1 cellular context compared by ENCODE assay signal in the genomic region with DNA sequence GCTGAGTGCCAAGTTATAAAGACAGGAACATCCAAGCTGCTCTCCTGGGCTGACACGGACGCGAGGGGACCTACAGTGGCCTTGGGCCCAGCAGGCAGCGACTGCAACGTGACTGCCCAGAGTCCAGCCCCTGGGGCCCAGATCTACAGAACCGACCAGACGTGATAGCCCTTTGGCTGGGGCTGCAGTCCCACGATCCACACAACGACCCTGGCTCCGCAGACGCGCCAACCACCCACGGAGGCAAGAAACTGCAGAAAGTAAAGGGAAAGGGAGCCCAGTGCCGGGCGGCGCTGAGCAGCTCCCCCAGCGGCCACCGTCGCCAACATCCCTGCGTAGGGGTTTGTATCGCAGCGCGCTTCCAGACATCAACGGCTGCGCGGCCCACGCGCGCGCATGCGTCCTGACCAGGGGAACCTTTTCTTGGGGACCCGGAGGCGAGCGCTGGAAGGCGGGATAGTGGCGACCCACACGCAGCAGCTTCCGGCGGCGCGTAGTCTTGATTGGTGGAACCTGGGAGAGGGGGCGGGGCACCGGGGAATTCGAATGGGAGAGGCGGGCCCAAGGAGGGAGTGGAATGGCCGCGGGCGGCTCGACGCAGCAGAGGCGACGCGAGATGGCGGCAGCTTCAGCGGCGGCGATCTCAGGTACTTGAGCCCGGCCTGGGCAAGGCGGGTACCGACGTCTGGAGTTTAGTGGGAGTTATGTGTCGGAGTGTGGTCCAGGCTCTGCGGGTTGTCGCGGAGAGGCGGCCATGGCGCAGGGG.
TF ChIP-seq lines count a peak whose summit lies in the region.

TSS of gene KIF22 (plus strand) at position 569 of the 766 bp plus-strand sequence. CDS start at position 578, 9 bp downstream.

TF ChIP-seq in HEK293, 187 proteins besides CTCF, POLR2A, EP300 and RAD21 (continued from another document and continues in another):
- TF ChIP-seq, protein P1, sequence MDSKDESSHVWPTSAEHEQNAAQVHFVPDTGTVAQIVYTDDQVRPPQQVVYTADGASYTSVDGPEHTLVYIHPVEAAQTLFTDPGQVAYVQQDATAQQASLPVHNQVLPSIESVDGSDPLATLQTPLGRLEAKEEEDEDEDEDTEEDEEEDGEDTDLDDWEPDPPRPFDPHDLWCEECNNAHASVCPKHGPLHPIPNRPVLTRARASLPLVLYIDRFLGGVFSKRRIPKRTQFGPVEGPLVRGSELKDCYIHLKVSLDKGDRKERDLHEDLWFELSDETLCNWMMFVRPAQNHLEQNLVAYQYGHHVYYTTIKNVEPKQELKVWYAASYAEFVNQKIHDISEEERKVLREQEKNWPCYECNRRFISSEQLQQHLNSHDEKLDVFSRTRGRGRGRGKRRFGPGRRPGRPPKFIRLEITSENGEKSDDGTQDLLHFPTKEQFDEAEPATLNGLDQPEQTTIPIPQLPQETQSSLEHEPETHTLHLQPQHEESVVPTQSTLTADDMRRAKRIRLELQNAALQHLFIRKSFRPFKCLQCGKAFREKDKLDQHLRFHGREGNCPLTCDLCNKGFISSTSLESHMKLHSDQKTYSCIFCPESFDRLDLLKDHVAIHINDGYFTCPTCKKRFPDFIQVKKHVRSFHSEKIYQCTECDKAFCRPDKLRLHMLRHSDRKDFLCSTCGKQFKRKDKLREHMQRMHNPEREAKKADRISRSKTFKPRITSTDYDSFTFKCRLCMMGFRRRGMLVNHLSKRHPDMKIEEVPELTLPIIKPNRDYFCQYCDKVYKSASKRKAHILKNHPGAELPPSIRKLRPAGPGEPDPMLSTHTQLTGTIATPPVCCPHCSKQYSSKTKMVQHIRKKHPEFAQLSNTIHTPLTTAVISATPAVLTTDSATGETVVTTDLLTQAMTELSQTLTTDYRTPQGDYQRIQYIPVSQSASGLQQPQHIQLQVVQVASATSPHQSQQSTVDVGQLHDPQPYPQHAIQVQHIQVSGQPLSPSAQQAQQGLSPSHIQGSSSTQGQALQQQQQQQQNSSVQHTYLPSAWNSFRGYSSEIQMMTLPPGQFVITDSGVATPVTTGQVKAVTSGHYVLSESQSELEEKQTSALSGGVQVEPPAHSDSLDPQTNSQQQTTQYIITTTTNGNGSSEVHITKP (tag by site-specific recombination; IDR thresholded peaks at IDR 0.05), result peak; percentile 53; the same call in 1 of the 2 replicates
- TF ChIP-seq ZNF664 (tag by site-specific recombination; IDR thresholded peaks at IDR 0.05) (no peak), ZXDB (tag by site-specific recombination; IDR thresholded peaks at IDR 0.05) (peak; percentile 86), ZNF660 (tag by site-specific recombination; IDR thresholded peaks at IDR 0.05) (peak; percentile 90; the same call in 1 of the 2 replicates), ZNF518A (tag by site-specific recombination; conservative IDR thresholded peaks at IDR 0.05; ENCODE audit: low read depth) (peak; percentile 41; the same call in 1 of the 2 replicates), ZNF324 (tag by site-specific recombination; IDR thresholded peaks at IDR 0.05) (peak; percentile 46; the same call in 1 of the 2 replicates), SCRT1 (tag by site-specific recombination; IDR thresholded peaks at IDR 0.05; ENCODE audit: borderline replicate concordance) (no peak), ZFP37 (tag by site-specific recombination; IDR thresholded peaks at IDR 0.05) (no peak), ZBTB20 (tag by site-specific recombination; IDR thresholded peaks at IDR 0.05) (0 out of 2 replicates have a peak, but pooled peaks have one; percentile 44), KLF9 (tag by site-specific recombination; IDR thresholded peaks at IDR 0.05; ENCODE audit: low read depth) (peak; percentile 93), KLF17 (tag by site-specific recombination; IDR thresholded peaks at IDR 0.05) (peak; percentile 73), ZNF138 (tag by site-specific recombination; IDR thresholded peaks at IDR 0.05; ENCODE audit: borderline replicate concordance) (no peak), ZBTB17 (tag by site-specific recombination; IDR thresholded peaks at IDR 0.05) (peak; percentile 89), ZNF830 (tag by site-specific recombination; IDR thresholded peaks at IDR 0.05; ENCODE audit: low read depth) (no peak), ZNF629 (tag by site-specific recombination; IDR thresholded peaks at IDR 0.05) (peak; percentile 70), YY2 (tag by site-specific recombination; IDR thresholded peaks at IDR 0.05) (peak; percentile 96), ZBTB48 (tag by site-specific recombination; IDR thresholded peaks at IDR 0.05) (peak; percentile 76), ZNF571 (tag by site-specific recombination; IDR thresholded peaks at IDR 0.05) (no peak), SP2 (tag by site-specific recombination; IDR thresholded peaks at IDR 0.05) (peak; percentile 98), ZNF366 (tag by site-specific recombination; conservative IDR thresholded peaks at IDR 0.05) (peak; percentile 77; the same call in 1 of the 2 replicates), ZNF362 (tag by site-specific recombination; IDR thresholded peaks at IDR 0.05) (no peak), ZNF600 (tag by site-specific recombination; IDR thresholded peaks at IDR 0.05) (peak; percentile 30; the same call in 1 of the 2 replicates), KLF1 (tag by site-specific recombination; IDR thresholded peaks at IDR 0.05) (peak; percentile 54), GLI4 (tag by site-specific recombination; IDR thresholded peaks at IDR 0.05) (peak; percentile 85), ZNF391 (tag by site-specific recombination; IDR thresholded peaks at IDR 0.05; ENCODE audit: borderline replicate concordance, low read depth) (peak; percentile 87; the same call in 1 of the 2 replicates), ZNF423 (tag by site-specific recombination; IDR thresholded peaks at IDR 0.05) (no peak), ZNF768 (tag by site-specific recombination; IDR thresholded peaks at IDR 0.05) (no peak), ZBTB21 (tag by site-specific recombination; IDR thresholded peaks at IDR 0.05) (no peak), ZSCAN5A (tag by site-specific recombination; IDR thresholded peaks at IDR 0.05) (0 out of 2 replicates have a peak, but pooled peaks have one; percentile 9), ZNF2 (tag by site-specific recombination; IDR thresholded peaks at IDR 0.05) (peak; percentile 96), ZNF654 (tag by site-specific recombination; IDR thresholded peaks at IDR 0.05; ENCODE audit: low read depth) (no peak), ZNF610 (tag by site-specific recombination; IDR thresholded peaks at IDR 0.05; ENCODE audit: borderline replicate concordance) (no peak), KLF7 (tag by site-specific recombination; IDR thresholded peaks at IDR 0.05; ENCODE audit: borderline replicate concordance) (no peak)
- TF ChIP-seq, protein P2, sequence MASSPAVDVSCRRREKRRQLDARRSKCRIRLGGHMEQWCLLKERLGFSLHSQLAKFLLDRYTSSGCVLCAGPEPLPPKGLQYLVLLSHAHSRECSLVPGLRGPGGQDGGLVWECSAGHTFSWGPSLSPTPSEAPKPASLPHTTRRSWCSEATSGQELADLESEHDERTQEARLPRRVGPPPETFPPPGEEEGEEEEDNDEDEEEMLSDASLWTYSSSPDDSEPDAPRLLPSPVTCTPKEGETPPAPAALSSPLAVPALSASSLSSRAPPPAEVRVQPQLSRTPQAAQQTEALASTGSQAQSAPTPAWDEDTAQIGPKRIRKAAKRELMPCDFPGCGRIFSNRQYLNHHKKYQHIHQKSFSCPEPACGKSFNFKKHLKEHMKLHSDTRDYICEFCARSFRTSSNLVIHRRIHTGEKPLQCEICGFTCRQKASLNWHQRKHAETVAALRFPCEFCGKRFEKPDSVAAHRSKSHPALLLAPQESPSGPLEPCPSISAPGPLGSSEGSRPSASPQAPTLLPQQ (tag by site-specific recombination; IDR thresholded peaks at IDR 0.05), result peak; percentile 66; the same call in 1 of the 2 replicates
- TF ChIP-seq, protein P3, sequence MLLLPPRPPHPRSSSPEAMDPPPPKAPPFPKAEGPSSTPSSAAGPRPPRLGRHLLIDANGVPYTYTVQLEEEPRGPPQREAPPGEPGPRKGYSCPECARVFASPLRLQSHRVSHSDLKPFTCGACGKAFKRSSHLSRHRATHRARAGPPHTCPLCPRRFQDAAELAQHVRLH (tag by site-specific recombination; IDR thresholded peaks at IDR 0.05), result peak; percentile 32
- TF ChIP-seq, protein P4, sequence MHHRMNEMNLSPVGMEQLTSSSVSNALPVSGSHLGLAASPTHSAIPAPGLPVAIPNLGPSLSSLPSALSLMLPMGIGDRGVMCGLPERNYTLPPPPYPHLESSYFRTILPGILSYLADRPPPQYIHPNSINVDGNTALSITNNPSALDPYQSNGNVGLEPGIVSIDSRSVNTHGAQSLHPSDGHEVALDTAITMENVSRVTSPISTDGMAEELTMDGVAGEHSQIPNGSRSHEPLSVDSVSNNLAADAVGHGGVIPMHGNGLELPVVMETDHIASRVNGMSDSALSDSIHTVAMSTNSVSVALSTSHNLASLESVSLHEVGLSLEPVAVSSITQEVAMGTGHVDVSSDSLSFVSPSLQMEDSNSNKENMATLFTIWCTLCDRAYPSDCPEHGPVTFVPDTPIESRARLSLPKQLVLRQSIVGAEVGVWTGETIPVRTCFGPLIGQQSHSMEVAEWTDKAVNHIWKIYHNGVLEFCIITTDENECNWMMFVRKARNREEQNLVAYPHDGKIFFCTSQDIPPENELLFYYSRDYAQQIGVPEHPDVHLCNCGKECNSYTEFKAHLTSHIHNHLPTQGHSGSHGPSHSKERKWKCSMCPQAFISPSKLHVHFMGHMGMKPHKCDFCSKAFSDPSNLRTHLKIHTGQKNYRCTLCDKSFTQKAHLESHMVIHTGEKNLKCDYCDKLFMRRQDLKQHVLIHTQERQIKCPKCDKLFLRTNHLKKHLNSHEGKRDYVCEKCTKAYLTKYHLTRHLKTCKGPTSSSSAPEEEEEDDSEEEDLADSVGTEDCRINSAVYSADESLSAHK (tag by site-specific recombination; IDR thresholded peaks at IDR 0.05), result peak; percentile 25; the same call in 1 of the 2 replicates
